In genomic region chr6:111552999-111553398, GRCh38 we compare ENCODE assay signal across 10 cellular contexts. TPM values are rescaled to one million over a fixed set of nuclear protein-coding genes. Genes with fewer than 3 reads are reported as not detected.
A peak's percentile ranks its signal among the peaks of the same experiment; 100 is the strongest.
DNase-seq lines count a peak whose midpoint lies in the region; TF ChIP-seq lines count a peak whose summit lies in the region.
"Had no signal": no experiment of that assay in that cellular context is flagged by ENCODE, and none has a peak within 500 bp of the region (broad histone marks: within the 10 kb centered on the region; RNA-seq: fewer than 3 reads in every experiment).

No MANE protein-coding gene starts in this region.

- peaks cover 2% of the 10 kb centered on the region for H3K36me3 Mint-ChIP-seq in activated naive CD4-positive, alpha-beta T cell treated with anti-CD3 and anti-CD28 coated beads, Interleukin-2, amount 10 ng/mL, durations not matched to agents 7 days and 5 days

- H3K4me3 Mint-ChIP-seq in activated naive CD4-positive, alpha-beta T cell treated with anti-CD3 and anti-CD28 coated beads, Interleukin-2, amount 10 ng/mL, durations not matched to agents 7 days and 5 days: no peak overlapping the region
- H3K4me3 Mint-ChIP-seq: activated naive CD8-positive, alpha-beta T cell; IgD-negative memory B cell had no signal

- H3K4me3 ChIP-seq in HEK293 (ENCODE audit: low read depth, low read length) (no peak overlapping the region), esophagus squamous epithelium (no peak overlapping the region), skeletal muscle tissue (ENCODE audit: low read length in 3 of 3) (peak overlapping the region in 2 of 3 donors; percentile 30 to 34)

- no peaks in the 10 kb centered on the region for H3K36me3 ChIP-seq in HEK293 (ENCODE audit: control insufficient read depth in 2 of 2, insufficient read depth in 1 of 2, low read length in 2 of 2)
- peaks cover 0 to 8% (median 0%) of the 10 kb centered on the region in 3 donors for H3K36me3 ChIP-seq in esophagus squamous epithelium
- H3K36me3 ChIP-seq in skeletal muscle tissue (ENCODE audit: control insufficient read depth in 3 of 3, insufficient read depth in 3 of 3, low read length in 3 of 3): no peaks in the 10 kb centered on the region

- CTCF ChIA-PET in HEK293 (lab: Yijun Ruan, JAX): interaction anchor here (0.9 to 1.3 kb wide), 3 partner anchors 12 to 89 kb away, joined by 3 to 5 read pairs (median 4); no protein-coding TSS in a partner anchor
- CTCF ChIA-PET in activated naive CD4-positive, alpha-beta T cell treated with anti-CD3 and anti-CD28 coated beads, Interleukin-2, amount 10 ng/mL, durations not matched to agents 7 days and 5 days (lab: Charles Lee): interaction anchor here (0.7 kb wide), 1 partner anchor 304 kb away, joined by 5 read pairs; no protein-coding TSS in a partner anchor

- H3K27me3 ChIP-seq in esophagus squamous epithelium (no peaks in the 10 kb centered on the region), skeletal muscle tissue (ENCODE audit: control insufficient read depth in 3 of 3, insufficient read depth in 3 of 3, low read length in 3 of 3) (no peaks in the 10 kb centered on the region)

- POLR2A ChIA-PET in HEK293 (lab: Yijun Ruan, JAX): interaction anchor here (0.7 to 3.9 kb wide), 5 partner anchors 12 to 70 kb away, joined by 3 to 48 read pairs (median 4); partner anchors contain the start of gene REV3L

- H3K4me1 Mint-ChIP-seq in activated naive CD4-positive, alpha-beta T cell treated with anti-CD3 and anti-CD28 coated beads, Interleukin-2, amount 10 ng/mL, durations not matched to agents 7 days and 5 days: no peaks in the 10 kb centered on the region

- TF ChIP-seq CTCF in HEK293 (tag by site-specific recombination; IDR thresholded peaks at IDR 0.05) (no peak), esophagus squamous epithelium (IDR thresholded peaks at IDR 0.05) (no peak)

- H3K27ac ChIP-seq in HEK293 (ENCODE audit: extremely low read depth, low read depth, low read length) (peak overlapping the region; percentile 96), esophagus squamous epithelium (peak overlapping the region in 3 of 4 donors; percentile 62 to 70 (median 66)), skeletal muscle tissue (ENCODE audit: low read depth, low read length) (peak overlapping the region; percentile 92)

- H3K9me3 ChIP-seq in HEK293 (ENCODE audit: control insufficient read depth, insufficient read depth, low read depth, low read length) (no peaks in the 10 kb centered on the region), esophagus squamous epithelium (no peaks in the 10 kb centered on the region), skeletal muscle tissue (ENCODE audit: control insufficient read depth in 3 of 3, low read length in 3 of 3) (no peaks in the 10 kb centered on the region)

- peaks cover 41% of the 10 kb centered on the region for H3K4me1 ChIP-seq in HEK293 (ENCODE audit: control insufficient read depth, insufficient read depth, low read length)
- H3K4me1 ChIP-seq in esophagus squamous epithelium: peaks cover 11 to 67% (median 45%) of the 10 kb centered on the region in 3 donors
- peaks cover 31 to 37% (median 35%) of the 10 kb centered on the region in 3 donors for H3K4me1 ChIP-seq in skeletal muscle tissue (ENCODE audit: control insufficient read depth in 3 of 3, insufficient read depth in 3 of 3, low read length in 3 of 3)

- TF ChIP-seq POLR2A in esophagus squamous epithelium (IDR thresholded peaks at IDR 0.05): no peak

- WGBS in esophagus squamous epithelium, 2 donors: 81 to 90% methylated on average over 4 to 5 of the region's 6 CpGs

- H3K27me3 Mint-ChIP-seq in activated naive CD4-positive, alpha-beta T cell treated with anti-CD3 and anti-CD28 coated beads, Interleukin-2, amount 10 ng/mL, durations not matched to agents 7 days and 5 days: no peaks in the 10 kb centered on the region
- H3K27me3 Mint-ChIP-seq: activated naive CD8-positive, alpha-beta T cell; IgD-negative memory B cell had no signal

- intact Hi-C loops in esophagus squamous epithelium (cut with DNase I): loop anchor here (10.0 kb wide), 1 partner anchor 68 kb away; the partner anchor contains the start of gene REV3L

- DNase-seq in NCI-H69 (lab: John Stamatoyannopoulos, UW): peak; percentile 91
- DNase-seq in esophagus squamous epithelium (lab: John Stamatoyannopoulos, UW): no peak
- DNase-seq in Ammon's horn (ENCODE audit: low spot score): no peak
- no peak for DNase-seq in activated naive CD4-positive, alpha-beta T cell treated with anti-CD3 and anti-CD28 coated beads, Interleukin-2, amount 10 ng/mL, durations not matched to agents 7 days and 5 days
- DNase-seq in stimulated activated naive CD4-positive, alpha-beta T cell (lab: John Stamatoyannopoulos, UW): no peak
- no peak for DNase-seq in SW480 (ENCODE audit: low spot score)

- H3K9ac ChIP-seq in skeletal muscle tissue (ENCODE audit: low read depth in 1 of 3, low read length in 3 of 3): peak overlapping the region in 1 of 3 donors; percentile 75

- no peak overlapping the region for H3K27ac Mint-ChIP-seq in activated naive CD4-positive, alpha-beta T cell treated with anti-CD3 and anti-CD28 coated beads, Interleukin-2, amount 10 ng/mL, durations not matched to agents 7 days and 5 days
- H3K27ac Mint-ChIP-seq: activated naive CD8-positive, alpha-beta T cell; IgD-negative memory B cell had no signal

- no peaks in the 10 kb centered on the region for H3K9me3 Mint-ChIP-seq in activated naive CD4-positive, alpha-beta T cell treated with anti-CD3 and anti-CD28 coated beads, Interleukin-2, amount 10 ng/mL, durations not matched to agents 7 days and 5 days
- H3K9me3 Mint-ChIP-seq: IgD-negative memory B cell had no signal

TF ChIP-seq in HEK293, 187 proteins besides CTCF, POLR2A, EP300 and RAD21:
- TF ChIP-seq, protein P1, sequence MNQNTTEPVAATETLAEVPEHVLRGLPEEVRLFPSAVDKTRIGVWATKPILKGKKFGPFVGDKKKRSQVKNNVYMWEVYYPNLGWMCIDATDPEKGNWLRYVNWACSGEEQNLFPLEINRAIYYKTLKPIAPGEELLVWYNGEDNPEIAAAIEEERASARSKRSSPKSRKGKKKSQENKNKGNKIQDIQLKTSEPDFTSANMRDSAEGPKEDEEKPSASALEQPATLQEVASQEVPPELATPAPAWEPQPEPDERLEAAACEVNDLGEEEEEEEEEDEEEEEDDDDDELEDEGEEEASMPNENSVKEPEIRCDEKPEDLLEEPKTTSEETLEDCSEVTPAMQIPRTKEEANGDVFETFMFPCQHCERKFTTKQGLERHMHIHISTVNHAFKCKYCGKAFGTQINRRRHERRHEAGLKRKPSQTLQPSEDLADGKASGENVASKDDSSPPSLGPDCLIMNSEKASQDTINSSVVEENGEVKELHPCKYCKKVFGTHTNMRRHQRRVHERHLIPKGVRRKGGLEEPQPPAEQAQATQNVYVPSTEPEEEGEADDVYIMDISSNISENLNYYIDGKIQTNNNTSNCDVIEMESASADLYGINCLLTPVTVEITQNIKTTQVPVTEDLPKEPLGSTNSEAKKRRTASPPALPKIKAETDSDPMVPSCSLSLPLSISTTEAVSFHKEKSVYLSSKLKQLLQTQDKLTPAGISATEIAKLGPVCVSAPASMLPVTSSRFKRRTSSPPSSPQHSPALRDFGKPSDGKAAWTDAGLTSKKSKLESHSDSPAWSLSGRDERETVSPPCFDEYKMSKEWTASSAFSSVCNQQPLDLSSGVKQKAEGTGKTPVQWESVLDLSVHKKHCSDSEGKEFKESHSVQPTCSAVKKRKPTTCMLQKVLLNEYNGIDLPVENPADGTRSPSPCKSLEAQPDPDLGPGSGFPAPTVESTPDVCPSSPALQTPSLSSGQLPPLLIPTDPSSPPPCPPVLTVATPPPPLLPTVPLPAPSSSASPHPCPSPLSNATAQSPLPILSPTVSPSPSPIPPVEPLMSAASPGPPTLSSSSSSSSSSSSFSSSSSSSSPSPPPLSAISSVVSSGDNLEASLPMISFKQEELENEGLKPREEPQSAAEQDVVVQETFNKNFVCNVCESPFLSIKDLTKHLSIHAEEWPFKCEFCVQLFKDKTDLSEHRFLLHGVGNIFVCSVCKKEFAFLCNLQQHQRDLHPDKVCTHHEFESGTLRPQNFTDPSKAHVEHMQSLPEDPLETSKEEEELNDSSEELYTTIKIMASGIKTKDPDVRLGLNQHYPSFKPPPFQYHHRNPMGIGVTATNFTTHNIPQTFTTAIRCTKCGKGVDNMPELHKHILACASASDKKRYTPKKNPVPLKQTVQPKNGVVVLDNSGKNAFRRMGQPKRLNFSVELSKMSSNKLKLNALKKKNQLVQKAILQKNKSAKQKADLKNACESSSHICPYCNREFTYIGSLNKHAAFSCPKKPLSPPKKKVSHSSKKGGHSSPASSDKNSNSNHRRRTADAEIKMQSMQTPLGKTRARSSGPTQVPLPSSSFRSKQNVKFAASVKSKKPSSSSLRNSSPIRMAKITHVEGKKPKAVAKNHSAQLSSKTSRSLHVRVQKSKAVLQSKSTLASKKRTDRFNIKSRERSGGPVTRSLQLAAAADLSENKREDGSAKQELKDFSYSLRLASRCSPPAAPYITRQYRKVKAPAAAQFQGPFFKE (tag by site-specific recombination; IDR thresholded peaks at IDR 0.05; ENCODE audit: borderline replicate concordance): no peak
- 0 out of 2 replicates have a peak, but pooled peaks have one; percentile 28 for TF ChIP-seq ZSCAN16 (tag by site-specific recombination; IDR thresholded peaks at IDR 0.05)

RNA-seq across cellular contexts. Expression of gene TRAF3IP2, which starts 52.7 kb away (rescaled TPM):
- total RNA-seq in esophagus squamous epithelium (10 to 100 TPM; 36.8 to 52.1 (median 46.7) TPM), skeletal muscle tissue (5.7 TPM)

Comparison
In these comparisons a context has a peak if more than half of its experiments do, and no peak if none do; other contexts are left out.
1. H3K4me3 ChIP-seq: peak in skeletal muscle tissue (2 of 3); none in HEK293 (single experiment) and esophagus squamous epithelium (0 of 4).
2. Peak in every context shown above with its lines, with median percentiles within 50 percentile points of each other: H3K27ac ChIP-seq.